Comparison of ENCODE assay signal across 8 cellular contexts in the genomic region with DNA sequence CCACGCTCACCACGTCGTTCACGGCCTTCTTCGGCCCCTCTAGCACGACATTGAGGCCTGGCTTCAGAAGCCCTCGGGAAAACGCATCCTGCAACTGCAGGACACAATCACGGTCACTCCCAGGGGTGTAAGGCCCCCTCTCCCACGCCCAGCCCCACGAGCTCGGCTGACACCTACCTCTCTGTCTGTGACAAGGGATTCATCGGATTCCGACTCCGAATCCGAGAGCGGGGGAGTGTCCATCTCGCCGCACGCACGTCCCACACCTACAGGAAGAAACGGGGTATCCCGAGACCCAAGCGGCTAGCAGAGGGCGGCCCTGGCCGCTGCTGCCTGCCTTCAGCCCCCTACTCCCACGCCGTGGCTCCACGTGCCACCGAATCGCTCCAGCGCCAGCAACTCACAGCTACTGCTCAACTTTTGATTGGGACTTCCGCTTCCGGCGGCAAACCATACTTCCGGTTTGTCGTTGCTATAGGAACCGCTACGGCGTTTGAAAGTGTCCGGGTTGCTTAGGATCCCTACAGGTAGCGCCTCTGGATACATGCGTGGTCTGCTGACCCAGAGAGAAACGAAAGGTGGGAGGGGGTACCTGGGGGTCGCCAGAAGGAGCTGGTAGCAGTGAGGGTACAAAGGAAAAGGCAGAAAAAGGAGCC. TPM values are rescaled to one million over a fixed set of nuclear protein-coding genes. Genes with fewer than 3 reads are reported as not detected.
DNase-seq lines count a peak whose midpoint lies in the region; TF ChIP-seq lines count a peak whose summit lies in the region.

Gene CFAP57 (plus strand): TSS at position 455 of the 656 bp plus-strand sequence. CDS start 424 bp downstream, outside the sequence.
A gene with protein sequence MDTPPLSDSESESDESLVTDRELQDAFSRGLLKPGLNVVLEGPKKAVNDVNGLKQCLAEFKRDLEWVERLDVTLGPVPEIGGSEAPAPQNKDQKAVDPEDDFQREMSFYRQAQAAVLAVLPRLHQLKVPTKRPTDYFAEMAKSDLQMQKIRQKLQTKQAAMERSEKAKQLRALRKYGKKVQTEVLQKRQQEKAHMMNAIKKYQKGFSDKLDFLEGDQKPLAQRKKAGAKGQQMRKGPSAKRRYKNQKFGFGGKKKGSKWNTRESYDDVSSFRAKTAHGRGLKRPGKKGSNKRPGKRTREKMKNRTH (minus strand): TSS at position 415 of the 656 bp plus-strand sequence. CDS start 172 bp downstream, at position 243.

- H3K36me3 ChIP-seq in SJCRH30, result peaks cover 17% of the 10 kb centered on the region

- TF ChIP-seq CTCF in HFFc6 (IDR thresholded peaks at IDR 0.05), result no peak

- DNase-seq in GM04504 (ENCODE audit: low read depth), result peak; percentile 85
- DNase-seq in HFFc6, result peak; percentile 92
- peak; percentile 91 for DNase-seq in MV-4-11 (lab: John Stamatoyannopoulos, UW)
- DNase-seq in SJCRH30, result peak; percentile 91 to 96
- DNase-seq in activated naive CD4-positive, alpha-beta T cell treated with Interleukin-2 at 50 U/mL for 16 hours, result peak; percentile 95
- peak; percentile 83 for DNase-seq in glomerular endothelial cell (ENCODE audit: extremely low read depth, low read depth, low spot score)
- peak; percentile 52 to 97 (median 90) for DNase-seq in nucleus accumbens (lab: John Stamatoyannopoulos, UW)
- peak; percentile 97 for DNase-seq in superior temporal gyrus (ENCODE audit: extremely low spot score)

- H3K4me3 ChIP-seq in SJCRH30, result peak within 1 kb of the TSS; percentile 76

- peak within 1 kb of the TSS; percentile 22 for H3K27ac ChIP-seq in SJCRH30

- H3K27ac Mint-ChIP-seq in HFFc6, result peak within 1 kb of the TSS; percentile 94

- peak within 1 kb of the TSS; percentile 94 for H3K4me3 Mint-ChIP-seq in HFFc6

- peaks cover 3% of the 10 kb centered on the region; the same call in 1 of the 2 replicates for H3K4me1 ChIP-seq in SJCRH30

- H3K4me1 Mint-ChIP-seq in HFFc6 (ENCODE audit: low read depth), result peaks cover 31% of the 10 kb centered on the region

- peaks cover 7% of the 10 kb centered on the region for H3K27me3 Mint-ChIP-seq in HFFc6 (ENCODE audit: insufficient read depth)

- no peaks in the 10 kb centered on the region; the same call in 1 of the 2 replicates for H3K9me3 ChIP-seq in SJCRH30 (replicated peaks)

- peaks cover 51% of the 10 kb centered on the region for H3K36me3 Mint-ChIP-seq in HFFc6 (ENCODE audit: low read depth)

- no peaks in the 10 kb centered on the region; the same call in 1 of the 2 replicates for H3K27me3 ChIP-seq in SJCRH30

- H3K9me3 Mint-ChIP-seq in HFFc6, result no peaks in the 10 kb centered on the region; the same call in 1 of the 2 replicates

RNA-seq across cellular contexts. Expression of gene CFAP57, which starts in this region (rescaled TPM):
- under 1 TPM; 0.14 to 0.75 (median 0.19) TPM for total RNA-seq in HFFc6 (2021; fragmentation: NEBNext Ultra II Directional; extraction: Animal tissue kit (Norgen Biotek cat#: 25700))
- 0.04 TPM in 1 of 2 replicates, not detected in the other for total RNA-seq in SJCRH30 (2014; rRNA removed; shearing (Covaris generic))
- 0.23 and 0.29 TPM in 2 replicates for total RNA-seq in glomerular endothelial cell

RNA-seq across cellular contexts. Expression of the second gene that starts in this region (rescaled TPM):
- total RNA-seq in HFFc6 (2021; fragmentation: NEBNext Ultra II Directional; extraction: Animal tissue kit (Norgen Biotek cat#: 25700)), result 100 to 1,000 TPM; 107 to 146 (median 134) TPM
- 95.8 and 97.2 TPM in 2 replicates for total RNA-seq in SJCRH30 (2014; rRNA removed; shearing (Covaris generic))
- total RNA-seq in glomerular endothelial cell, result 91.4 and 93.0 TPM in 2 replicates

Comparison
In these comparisons a context has a peak if more than half of its experiments do, and no peak if none do; other contexts are left out.
1. Peak in every context shown above with its lines: DNase-seq, H3K4me3 ChIP-seq and H3K27ac ChIP-seq.